In genomic region chr17:3738562-3739295, GRCh38 we compare ENCODE assay signal across 9 cellular contexts. TPM values are rescaled to one million over a fixed set of nuclear protein-coding genes. Genes with fewer than 3 reads are reported as not detected.
DNase-seq lines count a peak whose midpoint lies in the region; ATAC-seq and TF ChIP-seq lines count a peak whose summit lies in the region.
"Had no signal": no experiment of that assay in that cellular context is flagged by ENCODE, and none has a peak within 500 bp of the region (broad histone marks: within the 10 kb centered on the region; RNA-seq: fewer than 3 reads in every experiment).

No MANE protein-coding gene starts in this region.

- peak; percentile 46 to 85 (median 57) for DNase-seq in CD8-positive, alpha-beta memory T cell
- DNase-seq in RWPE1 (ENCODE audit: low spot score) = peak; percentile 46
- peak; percentile 62 to 69 for DNase-seq in activated naive CD4-positive, alpha-beta T cell treated with anti-CD3 and anti-CD28 coated beads, Interleukin-2, amount 50 U/mL, for 72 hours (ENCODE audit: low spot score in 2 of 2)
- peak; percentile 43 for DNase-seq in iPS-NIHi7 (ENCODE audit: extremely low spot score)
- peak; percentile 77 for DNase-seq in stimulated activated CD4-positive, alpha-beta T cell treated with anti-CD3 and anti-CD28 coated beads, Interleukin-2, amount 100 ng/mL, for 4 hours (ENCODE audit: low read depth)
- DNase-seq in ovary = no peak
- no peak for DNase-seq in islet precursor cell
- no peak for DNase-seq in AG08395 (ENCODE audit: low spot score)

- CTCF ChIA-PET in CD8-positive, alpha-beta memory T cell (lab: Charles Lee) = interaction anchor here (0.5 to 8.7 kb wide), 32 partner anchors 8 to 338 kb away, joined by 3 to 206 read pairs (median 11); partner anchors contain the start of genes HASPIN, ITGAE, NCBP3 and P2RX5
- CTCF ChIA-PET in RWPE1 (lab: Yijun Ruan, JAX) = interaction anchor here (0.6 to 2.0 kb wide), 11 partner anchors 9 to 108 kb away, joined by 3 to 13 read pairs (median 5); partner anchors contain the start of genes HASPIN and NCBP3

- H3K36me3 ChIP-seq in CD8-positive, alpha-beta memory T cell (ENCODE audit: insufficient read depth, low read length) = no peaks in the 10 kb centered on the region
- H3K36me3 ChIP-seq in ovary = no peaks in the 10 kb centered on the region
- H3K36me3 ChIP-seq: cardiac muscle cell had no signal

- no peak overlapping the region for H3K27ac ChIP-seq in CD8-positive, alpha-beta memory T cell (ENCODE audit: low read depth, low read length)
- no peak overlapping the region for H3K27ac ChIP-seq in RWPE1
- no peak overlapping the region for H3K27ac ChIP-seq in ovary
- H3K27ac ChIP-seq: cardiac muscle cell had no signal

- ATAC-seq in activated naive CD4-positive, alpha-beta T cell treated with anti-CD3 and anti-CD28 coated beads, Interleukin-2, amount 50 U/mL, for 72 hours = peak; percentile 81 to 85

- TF ChIP-seq EP300 in ovary (IDR thresholded peaks at IDR 0.05) = no peak

- peaks cover 0 to 3% (median 0%) of the 10 kb centered on the region in 5 donors for H3K9me3 Mint-ChIP-seq in CD8-positive, alpha-beta memory T cell
- H3K9me3 Mint-ChIP-seq in activated naive CD4-positive, alpha-beta T cell treated with anti-CD3 and anti-CD28 coated beads, Interleukin-2, amount 50 U/mL, for 72 hours = no peaks in the 10 kb centered on the region

- no peak for TF ChIP-seq CTCF in RWPE1 (conservative IDR thresholded peaks at IDR 0.05; ENCODE audit: low read depth)
- TF ChIP-seq CTCF in ovary (IDR thresholded peaks at IDR 0.05) = no peak

- no peaks in the 10 kb centered on the region for H3K9me3 ChIP-seq in CD8-positive, alpha-beta memory T cell (ENCODE audit: low read length)
- no peaks in the 10 kb centered on the region for H3K9me3 ChIP-seq in ovary

- H3K4me1 ChIP-seq in CD8-positive, alpha-beta memory T cell (ENCODE audit: insufficient read depth, low read length) = peaks cover 30% of the 10 kb centered on the region
- H3K4me1 ChIP-seq in ovary (ENCODE audit: insufficient read depth) = peaks cover 5% of the 10 kb centered on the region

- no peaks in the 10 kb centered on the region for H3K27me3 ChIP-seq in CD8-positive, alpha-beta memory T cell (ENCODE audit: insufficient read depth, low read length, poor library complexity, severe bottlenecking)
- no peaks in the 10 kb centered on the region for H3K27me3 ChIP-seq in ovary

- TF ChIP-seq POLR2A in ovary (IDR thresholded peaks at IDR 0.05) = no peak

- POLR2A ChIA-PET in CD8-positive, alpha-beta memory T cell (lab: Charles Lee) = interaction anchor here (0.6 to 1.6 kb wide), 7 partner anchors 9 to 107 kb away, joined by 3 to 10 read pairs (median 4); partner anchors contain the start of gene NCBP3
- POLR2A ChIA-PET in RWPE1 (lab: Yijun Ruan, JAX; ENCODE audit: low non-redundant PET) = no interaction called here

- peaks cover 0 to 4% of the 10 kb centered on the region in 2 donors for H3K27me3 Mint-ChIP-seq in CD8-positive, alpha-beta memory T cell

- H3K27ac Mint-ChIP-seq in CD8-positive, alpha-beta memory T cell = peak overlapping the region; percentile 68 to 98 (median 92)
- H3K27ac Mint-ChIP-seq in activated naive CD4-positive, alpha-beta T cell treated with anti-CD3 and anti-CD28 coated beads, Interleukin-2, amount 50 U/mL, for 72 hours = peak overlapping the region in 1 of 2 donors; percentile 28

- no peak overlapping the region for H3K4me3 ChIP-seq in CD8-positive, alpha-beta memory T cell (ENCODE audit: low read length)
- H3K4me3 ChIP-seq in ovary = no peak overlapping the region
- H3K4me3 ChIP-seq: cardiac muscle cell had no signal

- peaks cover 33 to 45% (median 43%) of the 10 kb centered on the region in 3 donors for H3K4me1 Mint-ChIP-seq in CD8-positive, alpha-beta memory T cell

- intact Hi-C loops in ovary (cut with DNase I) = loop anchor here (5.0 to 10.0 kb wide), 5 partner anchors 64 to 266 kb away; partner anchors contain the start of genes ITGAE (in 1 of the 4) and NCBP3 (in 1 of the 4)

- peak overlapping the region; percentile 6 to 84 (median 49) for H3K4me3 Mint-ChIP-seq in CD8-positive, alpha-beta memory T cell

- 58 to 66% (median 63%) methylated on average over 16 of the region's 16 CpGs for WGBS in ovary, 3 donors

- H3K36me3 Mint-ChIP-seq in CD8-positive, alpha-beta memory T cell = peaks cover 3 to 24% (median 3%) of the 10 kb centered on the region in 3 donors
- no peaks in the 10 kb centered on the region for H3K36me3 Mint-ChIP-seq in activated naive CD4-positive, alpha-beta T cell treated with anti-CD3 and anti-CD28 coated beads, Interleukin-2, amount 50 U/mL, for 72 hours

RNA-seq across cellular contexts. Expression of gene HASPIN, which starts 15.0 kb away (rescaled TPM):
- 10 to 100 TPM; 16.0 to 16.6 TPM for total RNA-seq in CD8-positive, alpha-beta memory T cell
- 0.09 TPM for polyA plus RNA-seq in CD8-positive, alpha-beta memory T cell
- 10 to 100 TPM; 24.0 to 26.6 TPM for total RNA-seq in activated naive CD4-positive, alpha-beta T cell treated with anti-CD3 and anti-CD28 coated beads, Interleukin-2, amount 50 U/mL, for 72 hours
- total RNA-seq in ovary = under 1 TPM in 6 of 7 donors, not detected in 1; 0.10 to 0.92 (median 0.25) TPM
- under 1 TPM; 0.15 to 0.38 TPM for polyA plus RNA-seq in ovary

RNA-seq across cellular contexts. Expression of gene P2RX5, which starts 42.8 kb away (rescaled TPM):
- total RNA-seq in CD8-positive, alpha-beta memory T cell = 10 to 100 TPM in 1 of 2 experiments, 1 to 10 TPM in 1; 9.8 to 12.0 TPM
- 37.4 TPM for polyA plus RNA-seq in CD8-positive, alpha-beta memory T cell
- total RNA-seq in activated naive CD4-positive, alpha-beta T cell treated with anti-CD3 and anti-CD28 coated beads, Interleukin-2, amount 50 U/mL, for 72 hours = 100 to 1,000 TPM in 1 of 2 donors, 10 to 100 TPM in 1; 82.9 to 120 TPM
- 1 to 10 TPM in 2 of 7 donors, under 1 TPM in 5; 0.15 to 1.1 (median 0.61) TPM for total RNA-seq in ovary
- polyA plus RNA-seq in ovary = under 1 TPM; 0.23 to 0.63 TPM

Comparison
In these comparisons a context has a peak if more than half of its experiments do, and no peak if none do; other contexts are left out.
1. DNase-seq: peak in CD8-positive, alpha-beta memory T cell (5 of 5), RWPE1 (single experiment), activated naive CD4-positive, alpha-beta T cell treated with anti-CD3 and anti-CD28 coated beads, Interleukin-2, amount 50 U/mL, for 72 hours (2 of 2), iPS-NIHi7 (single experiment) and stimulated activated CD4-positive, alpha-beta T cell treated with anti-CD3 and anti-CD28 coated beads, Interleukin-2, amount 100 ng/mL, for 4 hours (single experiment); none in ovary (0 of 5), islet precursor cell (single experiment) and AG08395 (single experiment).
2. RNA of gene HASPIN, which starts 15.0 kb away (total RNA-seq): 24.0 to 26.6 TPM in activated naive CD4-positive, alpha-beta T cell treated with anti-CD3 and anti-CD28 coated beads, Interleukin-2, amount 50 U/mL, for 72 hours and 16.0 to 16.6 TPM in CD8-positive, alpha-beta memory T cell; 0.10 to 0.92 TPM in ovary; every median in the first group is over 4 times any median in the second.
3. RNA of gene P2RX5, which starts 42.8 kb away (total RNA-seq): 82.9 to 120 TPM in activated naive CD4-positive, alpha-beta T cell treated with anti-CD3 and anti-CD28 coated beads, Interleukin-2, amount 50 U/mL, for 72 hours; 9.8 to 12.0 TPM in CD8-positive, alpha-beta memory T cell and 0.15 to 1.1 TPM in ovary; every median in the first group is over 4 times any median in the second.